Comparison of ENCODE assay signal across 1 cellular context in the genomic region with DNA sequence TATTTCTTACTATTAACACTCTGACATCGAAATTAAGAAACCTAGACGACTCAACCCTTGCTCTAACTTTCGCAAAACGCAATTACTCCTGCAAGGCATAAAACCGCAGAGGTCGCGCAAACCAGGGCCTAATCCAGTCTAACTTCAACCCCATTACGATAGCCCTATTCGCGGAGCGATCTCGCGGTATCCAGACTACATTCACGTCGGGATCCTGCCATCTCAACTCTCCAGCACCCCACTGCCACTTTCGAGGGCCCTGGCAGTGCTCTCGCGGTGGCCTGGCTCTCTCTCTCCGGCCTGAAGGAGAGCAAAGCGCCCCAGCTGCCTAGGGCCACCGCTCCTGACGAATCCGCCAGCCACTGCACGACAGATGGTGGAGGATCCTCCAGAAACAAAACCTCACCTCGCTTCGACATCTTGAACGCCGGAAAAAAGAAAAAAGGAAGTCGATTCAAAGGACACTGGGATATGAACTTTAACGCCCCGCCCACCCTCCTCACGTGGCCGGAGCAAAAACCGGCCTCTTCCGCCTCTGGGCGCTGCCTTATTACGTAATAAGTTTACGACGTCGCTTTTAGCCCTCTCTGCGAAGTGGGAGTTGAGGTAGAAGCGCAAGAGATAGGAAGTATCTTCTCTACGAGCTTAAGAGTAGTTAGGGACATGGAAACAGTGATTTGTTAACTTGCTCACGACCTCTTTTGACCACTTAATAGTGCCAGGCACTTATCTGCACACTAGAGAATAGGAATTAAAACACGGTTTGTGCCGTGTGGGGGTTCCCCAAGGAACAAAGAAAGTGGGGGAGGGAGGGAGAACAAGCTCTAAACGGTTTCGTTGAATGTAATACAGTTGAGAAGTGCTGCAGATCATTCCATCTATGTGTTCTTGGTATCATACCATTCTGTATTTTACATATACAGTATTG.
TF ChIP-seq lines count a peak whose summit lies in the region.

Gene RPL23, minus strand, starts transcription at position 430 of the 928 bp plus-strand sequence. Its CDS starts 11 bp downstream, at position 419.

TF ChIP-seq in K562, 482 proteins besides CTCF, POLR2A, EP300 and RAD21 (continued from another document and continues in another):
- TF ChIP-seq, protein P1, sequence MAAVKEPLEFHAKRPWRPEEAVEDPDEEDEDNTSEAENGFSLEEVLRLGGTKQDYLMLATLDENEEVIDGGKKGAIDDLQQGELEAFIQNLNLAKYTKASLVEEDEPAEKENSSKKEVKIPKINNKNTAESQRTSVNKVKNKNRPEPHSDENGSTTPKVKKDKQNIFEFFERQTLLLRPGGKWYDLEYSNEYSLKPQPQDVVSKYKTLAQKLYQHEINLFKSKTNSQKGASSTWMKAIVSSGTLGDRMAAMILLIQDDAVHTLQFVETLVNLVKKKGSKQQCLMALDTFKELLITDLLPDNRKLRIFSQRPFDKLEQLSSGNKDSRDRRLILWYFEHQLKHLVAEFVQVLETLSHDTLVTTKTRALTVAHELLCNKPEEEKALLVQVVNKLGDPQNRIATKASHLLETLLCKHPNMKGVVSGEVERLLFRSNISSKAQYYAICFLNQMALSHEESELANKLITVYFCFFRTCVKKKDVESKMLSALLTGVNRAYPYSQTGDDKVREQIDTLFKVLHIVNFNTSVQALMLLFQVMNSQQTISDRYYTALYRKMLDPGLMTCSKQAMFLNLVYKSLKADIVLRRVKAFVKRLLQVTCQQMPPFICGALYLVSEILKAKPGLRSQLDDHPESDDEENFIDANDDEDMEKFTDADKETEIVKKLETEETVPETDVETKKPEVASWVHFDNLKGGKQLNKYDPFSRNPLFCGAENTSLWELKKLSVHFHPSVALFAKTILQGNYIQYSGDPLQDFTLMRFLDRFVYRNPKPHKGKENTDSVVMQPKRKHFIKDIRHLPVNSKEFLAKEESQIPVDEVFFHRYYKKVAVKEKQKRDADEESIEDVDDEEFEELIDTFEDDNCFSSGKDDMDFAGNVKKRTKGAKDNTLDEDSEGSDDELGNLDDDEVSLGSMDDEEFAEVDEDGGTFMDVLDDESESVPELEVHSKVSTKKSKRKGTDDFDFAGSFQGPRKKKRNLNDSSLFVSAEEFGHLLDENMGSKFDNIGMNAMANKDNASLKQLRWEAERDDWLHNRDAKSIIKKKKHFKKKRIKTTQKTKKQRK (IDR thresholded peaks at IDR 0.05; ENCODE audit: borderline replicate concordance, low read depth, low read length): no peak
- TF ChIP-seq CHCHD3 (CRISPR knock-in tag; IDR thresholded peaks at IDR 0.05): peak; percentile 10; the same call in 1 of the 2 replicates
- TF ChIP-seq LARP7 (IDR thresholded peaks at IDR 0.05): peak; percentile 91
- TF ChIP-seq KAT8 (IDR thresholded peaks at IDR 0.05; ENCODE audit: low read depth): no peak
- TF ChIP-seq ZEB2 (IDR thresholded peaks at IDR 0.05): no peak
- no peak for TF ChIP-seq NR1H2 (CRISPR knock-in tag; IDR thresholded peaks at IDR 0.05)
- peak in 1 of 3 experiments; percentile 22 for TF ChIP-seq YY1 (IDR thresholded peaks at IDR 0.05; ENCODE audit: borderline replicate concordance in 1 of 3, control insufficient read depth in 1 of 3, extremely low read depth in 1 of 3, insufficient read depth in 3 of 3, insufficient read length in 1 of 3, insufficient replicate concordance in 2 of 3, low read depth in 1 of 3, low read length in 2 of 3)
- no peak for TF ChIP-seq ZNF75A (CRISPR knock-in tag; IDR thresholded peaks at IDR 0.05)
- TF ChIP-seq MYC (IDR thresholded peaks at IDR 0.05; ENCODE audit: low read depth, low read length): peak; percentile 99
- TF ChIP-seq MYC (CRISPR knock-in tag; IDR thresholded peaks at IDR 0.05; ENCODE audit: borderline replicate concordance, low read depth): no peak; the same call in 1 of the 2 replicates
- TF ChIP-seq POLR2B (IDR thresholded peaks at IDR 0.05; ENCODE audit: low read depth, partially characterized antibody): peak; percentile 98
- peak; percentile 99 for TF ChIP-seq CEBPB (tag; IDR thresholded peaks at IDR 0.05)
- TF ChIP-seq ELF1 (tag; IDR thresholded peaks at IDR 0.05): peak; percentile 98
- TF ChIP-seq C11orf30 (IDR thresholded peaks at IDR 0.05; ENCODE audit: low read depth): peak; percentile 91
- TF ChIP-seq HNRNPLL (IDR thresholded peaks at IDR 0.05; ENCODE audit: low read depth, low read length, poor library complexity, severe bottlenecking): peak; percentile 80
- TF ChIP-seq ZBTB9 (CRISPR knock-in tag; IDR thresholded peaks at IDR 0.05): no peak
- TF ChIP-seq ELK1 (CRISPR knock-in tag; IDR thresholded peaks at IDR 0.05): no peak
- TF ChIP-seq ZNF408 (CRISPR knock-in tag; IDR thresholded peaks at IDR 0.05; ENCODE audit: low read depth): no peak
- TF ChIP-seq, protein P2, sequence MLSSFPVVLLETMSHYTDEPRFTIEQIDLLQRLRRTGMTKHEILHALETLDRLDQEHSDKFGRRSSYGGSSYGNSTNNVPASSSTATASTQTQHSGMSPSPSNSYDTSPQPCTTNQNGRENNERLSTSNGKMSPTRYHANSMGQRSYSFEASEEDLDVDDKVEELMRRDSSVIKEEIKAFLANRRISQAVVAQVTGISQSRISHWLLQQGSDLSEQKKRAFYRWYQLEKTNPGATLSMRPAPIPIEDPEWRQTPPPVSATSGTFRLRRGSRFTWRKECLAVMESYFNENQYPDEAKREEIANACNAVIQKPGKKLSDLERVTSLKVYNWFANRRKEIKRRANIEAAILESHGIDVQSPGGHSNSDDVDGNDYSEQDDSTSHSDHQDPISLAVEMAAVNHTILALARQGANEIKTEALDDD (IDR thresholded peaks at IDR 0.05): peak; percentile 22
- TF ChIP-seq ATF7 (IDR thresholded peaks at IDR 0.05): peak; percentile 94
- no peak; the same call in 1 of the 2 replicates for TF ChIP-seq JUND (IDR thresholded peaks at IDR 0.05; ENCODE audit: borderline replicate concordance, low read depth, low read length)
- TF ChIP-seq JUND (tag; IDR thresholded peaks at IDR 0.05; ENCODE audit: borderline replicate concordance, low read depth, low read length): peak; percentile 29; the same call in 1 of the 3 replicates
- TF ChIP-seq SUPT5H (IDR thresholded peaks at IDR 0.05): peak; percentile 99
- TF ChIP-seq THRB (CRISPR knock-in tag; conservative IDR thresholded peaks at IDR 0.05): 0 out of 2 replicates have a peak, but pooled peaks have one; percentile 5
- TF ChIP-seq TEAD2 (tag; IDR thresholded peaks at IDR 0.05): no peak
- no peak for TF ChIP-seq ZNF133 (CRISPR knock-in tag; IDR thresholded peaks at IDR 0.05)
- no peak; the same call in 1 of the 2 replicates for TF ChIP-seq TARDBP (IDR thresholded peaks at IDR 0.05)
- TF ChIP-seq, protein P3, sequence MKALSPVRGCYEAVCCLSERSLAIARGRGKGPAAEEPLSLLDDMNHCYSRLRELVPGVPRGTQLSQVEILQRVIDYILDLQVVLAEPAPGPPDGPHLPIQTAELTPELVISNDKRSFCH (CRISPR knock-in tag; IDR thresholded peaks at IDR 0.05): no peak
- TF ChIP-seq, protein P3 (tag; IDR thresholded peaks at IDR 0.05): peak; percentile 34; the same call in 1 of the 2 replicates
- TF ChIP-seq CBFB (CRISPR knock-in tag; IDR thresholded peaks at IDR 0.05): peak; percentile 61; the same call in 1 of the 2 replicates
- no peak for TF ChIP-seq RUNX1 (IDR thresholded peaks at IDR 0.05; ENCODE audit: low read depth)
- TF ChIP-seq, protein P4, sequence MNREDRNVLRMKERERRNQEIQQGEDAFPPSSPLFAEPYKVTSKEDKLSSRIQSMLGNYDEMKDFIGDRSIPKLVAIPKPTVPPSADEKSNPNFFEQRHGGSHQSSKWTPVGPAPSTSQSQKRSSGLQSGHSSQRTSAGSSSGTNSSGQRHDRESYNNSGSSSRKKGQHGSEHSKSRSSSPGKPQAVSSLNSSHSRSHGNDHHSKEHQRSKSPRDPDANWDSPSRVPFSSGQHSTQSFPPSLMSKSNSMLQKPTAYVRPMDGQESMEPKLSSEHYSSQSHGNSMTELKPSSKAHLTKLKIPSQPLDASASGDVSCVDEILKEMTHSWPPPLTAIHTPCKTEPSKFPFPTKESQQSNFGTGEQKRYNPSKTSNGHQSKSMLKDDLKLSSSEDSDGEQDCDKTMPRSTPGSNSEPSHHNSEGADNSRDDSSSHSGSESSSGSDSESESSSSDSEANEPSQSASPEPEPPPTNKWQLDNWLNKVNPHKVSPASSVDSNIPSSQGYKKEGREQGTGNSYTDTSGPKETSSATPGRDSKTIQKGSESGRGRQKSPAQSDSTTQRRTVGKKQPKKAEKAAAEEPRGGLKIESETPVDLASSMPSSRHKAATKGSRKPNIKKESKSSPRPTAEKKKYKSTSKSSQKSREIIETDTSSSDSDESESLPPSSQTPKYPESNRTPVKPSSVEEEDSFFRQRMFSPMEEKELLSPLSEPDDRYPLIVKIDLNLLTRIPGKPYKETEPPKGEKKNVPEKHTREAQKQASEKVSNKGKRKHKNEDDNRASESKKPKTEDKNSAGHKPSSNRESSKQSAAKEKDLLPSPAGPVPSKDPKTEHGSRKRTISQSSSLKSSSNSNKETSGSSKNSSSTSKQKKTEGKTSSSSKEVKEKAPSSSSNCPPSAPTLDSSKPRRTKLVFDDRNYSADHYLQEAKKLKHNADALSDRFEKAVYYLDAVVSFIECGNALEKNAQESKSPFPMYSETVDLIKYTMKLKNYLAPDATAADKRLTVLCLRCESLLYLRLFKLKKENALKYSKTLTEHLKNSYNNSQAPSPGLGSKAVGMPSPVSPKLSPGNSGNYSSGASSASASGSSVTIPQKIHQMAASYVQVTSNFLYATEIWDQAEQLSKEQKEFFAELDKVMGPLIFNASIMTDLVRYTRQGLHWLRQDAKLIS (CRISPR knock-in tag; IDR thresholded peaks at IDR 0.05): no peak; the same call in 1 of the 2 replicates
- no peak for TF ChIP-seq MYBL2 (IDR thresholded peaks at IDR 0.05; ENCODE audit: low read depth)
- no peak for TF ChIP-seq MYBL2 (CRISPR knock-in tag; IDR thresholded peaks at IDR 0.05; ENCODE audit: borderline replicate concordance)
- TF ChIP-seq TFAM (CRISPR knock-in tag; conservative IDR thresholded peaks at IDR 0.05): no peak
- peak in 1 of 2 experiments; percentile 65; a peak in 1 of 4 replicates for TF ChIP-seq TRIM24 (IDR thresholded peaks at IDR 0.05)
- TF ChIP-seq SMAD2 (IDR thresholded peaks at IDR 0.05; ENCODE audit: low read depth, low read length): no peak
- TF ChIP-seq, protein P5, sequence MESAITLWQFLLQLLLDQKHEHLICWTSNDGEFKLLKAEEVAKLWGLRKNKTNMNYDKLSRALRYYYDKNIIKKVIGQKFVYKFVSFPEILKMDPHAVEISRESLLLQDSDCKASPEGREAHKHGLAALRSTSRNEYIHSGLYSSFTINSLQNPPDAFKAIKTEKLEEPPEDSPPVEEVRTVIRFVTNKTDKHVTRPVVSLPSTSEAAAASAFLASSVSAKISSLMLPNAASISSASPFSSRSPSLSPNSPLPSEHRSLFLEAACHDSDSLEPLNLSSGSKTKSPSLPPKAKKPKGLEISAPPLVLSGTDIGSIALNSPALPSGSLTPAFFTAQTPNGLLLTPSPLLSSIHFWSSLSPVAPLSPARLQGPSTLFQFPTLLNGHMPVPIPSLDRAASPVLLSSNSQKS (CRISPR knock-in tag; IDR thresholded peaks at IDR 0.05): no peak
- peak; percentile 76 for TF ChIP-seq L3MBTL2 (IDR thresholded peaks at IDR 0.05)
- TF ChIP-seq TAF7 (tag; IDR thresholded peaks at IDR 0.05): peak; percentile 99
- peak; percentile 98 for TF ChIP-seq ZZZ3 (IDR thresholded peaks at IDR 0.05)
- no peak for TF ChIP-seq ZNF551 (CRISPR knock-in tag; IDR thresholded peaks at IDR 0.05)
- TF ChIP-seq CC2D1A (IDR thresholded peaks at IDR 0.05): no peak; the same call in 1 of the 2 replicates
- no peak; the same call in 1 of the 2 replicates for TF ChIP-seq NR2F6 (CRISPR knock-in tag; IDR thresholded peaks at IDR 0.05)
- TF ChIP-seq KDM4B (IDR thresholded peaks at IDR 0.05; ENCODE audit: borderline replicate concordance in 2 of 2, low read depth in 1 of 2): peak in 1 of 2 experiments; percentile 76; a peak in 1 of 4 replicates
- peak; percentile 95 to 98 for TF ChIP-seq MNT (conservative IDR thresholded peaks at IDR 0.05)
